Comparison of ENCODE assay signal across 10 cellular contexts in the genomic region with DNA sequence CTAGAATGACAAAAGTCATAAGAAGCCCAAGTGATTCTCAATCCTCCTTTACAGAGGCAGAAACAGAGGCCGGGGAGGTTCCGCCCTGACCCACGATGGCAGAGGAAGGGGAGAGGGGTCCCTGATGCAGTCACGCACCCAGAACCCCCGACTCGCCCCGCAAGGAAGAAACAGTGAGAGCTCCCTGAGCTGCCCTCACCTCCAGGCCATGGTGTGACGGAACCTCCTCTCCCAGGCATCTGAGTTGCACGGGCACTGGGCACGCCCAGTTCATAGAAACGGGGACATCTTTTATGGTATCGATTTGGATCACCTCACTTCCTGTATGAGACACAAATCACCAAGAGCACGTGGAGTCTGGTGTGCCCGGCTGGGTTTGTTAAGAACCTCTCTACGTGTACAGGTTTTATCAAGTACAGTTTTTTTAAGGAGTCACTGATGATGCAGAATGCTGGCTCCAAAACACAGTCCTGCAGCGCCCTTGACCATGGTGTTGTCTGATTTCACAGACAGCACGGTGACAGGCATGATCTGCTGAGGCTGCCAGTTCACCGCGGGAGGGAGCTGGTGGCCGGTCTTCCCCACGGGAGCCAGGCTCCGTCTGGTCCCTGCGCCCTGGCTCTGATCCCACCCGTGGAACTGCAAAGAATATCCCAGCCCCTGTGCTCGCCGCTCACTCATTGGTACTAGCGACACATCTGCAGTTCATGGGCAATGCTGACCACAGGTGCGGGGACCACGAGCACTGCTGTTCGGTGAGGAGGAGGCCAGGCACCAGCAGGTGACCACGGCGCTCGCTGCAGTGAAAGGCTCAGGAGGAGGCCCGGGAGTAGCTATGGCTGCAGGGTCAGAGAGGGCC. TPM values are rescaled to one million over a fixed set of nuclear protein-coding genes. Genes with fewer than 3 reads are reported as not detected.
DNase-seq lines count a peak whose midpoint lies in the region; ATAC-seq, FAIRE-seq and TF ChIP-seq lines count a peak whose summit lies in the region.
"Had no signal": no experiment of that assay in that cellular context is flagged by ENCODE, and none has a peak within 500 bp of the region (broad histone marks: within the 10 kb centered on the region; RNA-seq: fewer than 3 reads in every experiment).

No MANE protein-coding gene starts in this region.

- H3K4me1 Mint-ChIP-seq in natural killer cell treated with Interleukin-12 subunit alpha and Interleukin-12 subunit beta and Interleukin-15 and Interleukin-18, amount 100 ng/mL, for 72 hours (ENCODE audit: low read depth in 2 of 2): peaks cover 0 to 3% of the 10 kb centered on the region in 2 donors
- H3K4me1 Mint-ChIP-seq in natural killer cell: no peaks in the 10 kb centered on the region

- TF ChIP-seq CTCF in natural killer cell (IDR thresholded peaks at IDR 0.05): no peak

- intact Hi-C loops in natural killer cell (cut with micrococcal nuclease): no loop called here

- DNase-seq in natural killer cell treated with Interleukin-12 subunit alpha and Interleukin-12 subunit beta and Interleukin-15 and Interleukin-18, amount 100 ng/mL, for 72 hours (ENCODE audit: low spot score): no peak
- no peak for DNase-seq in natural killer cell
- DNase-seq in AG08396 (ENCODE audit: low spot score): no peak
- DNase-seq in RCC 7860 (ENCODE audit: low spot score): no peak
- DNase-seq in NCI-H1930 (lab: John Stamatoyannopoulos, UW): no peak

- H3K27me3 ChIP-seq in esophagus (ENCODE audit: control insufficient read depth in 1 of 2, insufficient read depth in 2 of 2, low read length in 2 of 2): no peaks in the 10 kb centered on the region
- H3K27me3 ChIP-seq in muscle layer of duodenum (ENCODE audit: low read depth, low read length): no peaks in the 10 kb centered on the region

- FAIRE-seq in RCC 7860 (lab: Jason Lieb, UNC): no peak

- no peak overlapping the region for H3K27ac Mint-ChIP-seq in natural killer cell treated with Interleukin-12 subunit alpha and Interleukin-12 subunit beta and Interleukin-15 and Interleukin-18, amount 100 ng/mL, for 72 hours
- H3K27ac Mint-ChIP-seq in natural killer cell: no peak overlapping the region
- H3K27ac Mint-ChIP-seq: activated T-helper 2 cell treated with anti-CD3 and anti-CD28 coated beads, Interferon-gamma antibody, Interleukin-2, Interleukin-4, amounts not matched to agents 10 μg/mL and 5 μg/mL and 100 μg/mL, durations not matched to agents 14 hours and 24 hours and 36 hours; T-helper 1 cell treated with Interleukin-12 subunit alpha and Interleukin-12 subunit beta and Interleukin-4 antibody, amounts not matched to agents 30 μg/mL and 1 μg/mL, for 36 hours had no signal

- no peaks in the 10 kb centered on the region for H3K36me3 ChIP-seq in esophagus (ENCODE audit: control insufficient read depth in 2 of 2, insufficient read depth in 2 of 2, low read length in 1 of 2)
- H3K36me3 ChIP-seq in muscle layer of duodenum (ENCODE audit: control insufficient read depth in 1 of 2, insufficient read depth in 2 of 2, low read length in 2 of 2): no peaks in the 10 kb centered on the region

- H3K36me3 Mint-ChIP-seq in natural killer cell treated with Interleukin-12 subunit alpha and Interleukin-12 subunit beta and Interleukin-15 and Interleukin-18, amount 100 ng/mL, for 72 hours: no peaks in the 10 kb centered on the region
- no peaks in the 10 kb centered on the region for H3K36me3 Mint-ChIP-seq in natural killer cell

- ATAC-seq in natural killer cell treated with Interleukin-12 subunit alpha and Interleukin-12 subunit beta and Interleukin-15 and Interleukin-18, amount 100 ng/mL, for 72 hours: peak; percentile 15 to 34
- no peak for ATAC-seq in natural killer cell
- ATAC-seq in GM18867 (IDR thresholded peaks at IDR 0.05; ENCODE audit: unreplicated experiment): no peak

- no peak overlapping the region for H3K4me3 ChIP-seq in esophagus (ENCODE audit: low read depth in 1 of 2, low read length in 2 of 2)
- H3K4me3 ChIP-seq in muscle layer of duodenum (ENCODE audit: low read depth in 1 of 2, low read length in 2 of 2): peak overlapping the region in 1 of 2 donors; percentile 45

- peaks cover under 1 to 11% of the 10 kb centered on the region in 2 donors for H3K4me1 ChIP-seq in esophagus (ENCODE audit: control insufficient read depth in 2 of 2, insufficient read depth in 2 of 2, low read length in 1 of 2)
- peaks cover 2 to 46% of the 10 kb centered on the region in 2 donors for H3K4me1 ChIP-seq in muscle layer of duodenum (ENCODE audit: control insufficient read depth in 1 of 2, insufficient read depth in 2 of 2, low read length in 2 of 2)

- H3K27ac ChIP-seq in esophagus (ENCODE audit: low read depth in 2 of 2, low read length in 1 of 2) (peak overlapping the region; percentile 37 to 56), muscle layer of duodenum (ENCODE audit: low read length) (peak overlapping the region; percentile 77)

- WGBS in esophagus, 2 donors: 68 to 73% methylated on average over 34 of the region's 34 CpGs

- no peak overlapping the region for H3K4me3 Mint-ChIP-seq in natural killer cell treated with Interleukin-12 subunit alpha and Interleukin-12 subunit beta and Interleukin-15 and Interleukin-18, amount 100 ng/mL, for 72 hours
- no peak overlapping the region for H3K4me3 Mint-ChIP-seq in natural killer cell
- H3K4me3 Mint-ChIP-seq: T-helper 1 cell treated with Interleukin-12 subunit alpha and Interleukin-12 subunit beta and Interleukin-4 antibody, amounts not matched to agents 30 μg/mL and 1 μg/mL, for 36 hours had no signal

- H3K9me3 ChIP-seq in esophagus (ENCODE audit: control insufficient read depth in 2 of 2, insufficient read depth in 1 of 2, low read depth in 1 of 2, low read length in 1 of 2) (no peaks in the 10 kb centered on the region), muscle layer of duodenum (ENCODE audit: control insufficient read depth in 1 of 2, low read length in 2 of 2) (no peaks in the 10 kb centered on the region)

- peaks cover 0 to 2% of the 10 kb centered on the region in 2 donors for H3K27me3 Mint-ChIP-seq in natural killer cell treated with Interleukin-12 subunit alpha and Interleukin-12 subunit beta and Interleukin-15 and Interleukin-18, amount 100 ng/mL, for 72 hours
- no peaks in the 10 kb centered on the region for H3K27me3 Mint-ChIP-seq in natural killer cell (ENCODE audit: low read depth in 2 of 2)

- H3K9me3 Mint-ChIP-seq in natural killer cell treated with Interleukin-12 subunit alpha and Interleukin-12 subunit beta and Interleukin-15 and Interleukin-18, amount 100 ng/mL, for 72 hours: no peaks in the 10 kb centered on the region
- H3K9me3 Mint-ChIP-seq in natural killer cell: no peaks in the 10 kb centered on the region
- H3K9me3 Mint-ChIP-seq: activated T-helper 2 cell treated with anti-CD3 and anti-CD28 coated beads, Interferon-gamma antibody, Interleukin-2, Interleukin-4, amounts not matched to agents 10 μg/mL and 5 μg/mL and 100 μg/mL, durations not matched to agents 14 hours and 24 hours and 36 hours; T-helper 1 cell treated with Interleukin-12 subunit alpha and Interleukin-12 subunit beta and Interleukin-4 antibody, amounts not matched to agents 30 μg/mL and 1 μg/mL, for 36 hours had no signal

RNA-seq across cellular contexts. Expression of a gene that starts 35.6 kb away (rescaled TPM):
- total RNA-seq in natural killer cell treated with Interleukin-12 subunit alpha and Interleukin-12 subunit beta and Interleukin-15 and Interleukin-18, amount 100 ng/mL, for 72 hours: 1 to 10 TPM; 3.4 to 3.6 TPM
- total RNA-seq in natural killer cell: 1 to 10 TPM; 2.1 to 3.7 (median 2.5) TPM
- polyA plus RNA-seq in esophagus: 1 to 10 TPM; 1.1 to 1.9 TPM

Comparison
In these comparisons a context has a peak if more than half of its experiments do, and no peak if none do; other contexts are left out.
1. ATAC-seq: peak in natural killer cell treated with Interleukin-12 subunit alpha and Interleukin-12 subunit beta and Interleukin-15 and Interleukin-18, amount 100 ng/mL, for 72 hours (2 of 2); none in natural killer cell (0 of 3) and GM18867 (single experiment).